Comparison of ENCODE assay signal across 9 cellular contexts in genomic region chr2:20348542-20348941, GRCh38. TPM values are rescaled to one million over a fixed set of nuclear protein-coding genes. Genes with fewer than 3 reads are reported as not detected.
DNase-seq lines count a peak whose midpoint lies in the region; ATAC-seq, FAIRE-seq and TF ChIP-seq lines count a peak whose summit lies in the region.
"Had no signal": no experiment of that assay in that cellular context is flagged by ENCODE, and none has a peak within 500 bp of the region (broad histone marks: within the 10 kb centered on the region; RNA-seq: fewer than 3 reads in every experiment).

No MANE protein-coding gene starts in this region.

- H3K27ac Mint-ChIP-seq in HFFc6, result no peak overlapping the region

- WGBS in K562 (ENCODE audit: insufficient coverage, low coverage, missing lambda C conversion rate), result 11% methylated on average over 17 of the region's 17 CpGs

- peak overlapping the region; percentile 99 for H3K9ac ChIP-seq in BLaER1
- H3K9ac ChIP-seq in K562 (ENCODE audit: insufficient read depth in 1 of 2, low read depth in 2 of 2, low read length in 2 of 2), result peak overlapping the region; percentile 85 to 94

- H3K36me3 Mint-ChIP-seq in HFFc6 (ENCODE audit: low read depth), result peaks cover 14% of the 10 kb centered on the region; the same call in 1 of the 2 replicates

- H3K4me1 ChIP-seq in BLaER1 (peaks cover 49% of the 10 kb centered on the region), K562 (replicated peaks in 1 of 2; ENCODE audit: control insufficient read depth in 2 of 2, insufficient read depth in 2 of 2, low read length in 2 of 2) (peaks cover 31 to 43% of the 10 kb centered on the region in 2 experiments), muscle layer of duodenum (ENCODE audit: control insufficient read depth in 1 of 2, insufficient read depth in 2 of 2, low read length in 2 of 2) (peaks cover 27 to 51% of the 10 kb centered on the region in 2 donors)

- TF ChIP-seq RAD21 in K562 (CRISPR knock-in tag; conservative IDR thresholded peaks at IDR 0.05 in 1 of 2, IDR thresholded peaks at IDR 0.05 in 1 of 2), result no peak

- H3K9me3 ChIP-seq in BLaER1 (peaks cover 5% of the 10 kb centered on the region; the same call in 1 of the 2 replicates), K562 (replicated peaks; ENCODE audit: control insufficient read depth, insufficient read depth, low read depth, low read length) (no peaks in the 10 kb centered on the region), muscle layer of duodenum (ENCODE audit: control insufficient read depth in 1 of 2, low read length in 2 of 2) (no peaks in the 10 kb centered on the region)

- POLR2A ChIA-PET in K562 (lab: Yijun Ruan, JAX), result no interaction called here

- no TSS peak for BruUV-seq in K562 (replicated peaks; lab: Mats Ljungman, UMichigan)

- H3K27me3 ChIP-seq in BLaER1, result no peaks in the 10 kb centered on the region
- H3K27me3 ChIP-seq in K562 (ENCODE audit: control insufficient read depth in 2 of 2, insufficient read depth in 2 of 2, low read length in 2 of 2), result no peaks in the 10 kb centered on the region
- no peaks in the 10 kb centered on the region for H3K27me3 ChIP-seq in muscle layer of duodenum (ENCODE audit: low read depth, low read length)

- H3K4me3 Mint-ChIP-seq in HFFc6, result peak overlapping the region; percentile 89

- peaks cover 66% of the 10 kb centered on the region for H4K20me1 ChIP-seq in BLaER1
- peaks cover 45% of the 10 kb centered on the region for H4K20me1 ChIP-seq in K562 (replicated peaks; ENCODE audit: control insufficient read depth, insufficient read depth, low read length)

- intact Hi-C loops in K562 (cut with micrococcal nuclease), result loop anchor here (2.0 kb wide), 1 partner anchor 452 kb away; no protein-coding TSS in a partner anchor

- peak; percentile 1 for ATAC-seq in K562

- H3K4me2 ChIP-seq in BLaER1 (peak overlapping the region; percentile 85), K562 (ENCODE audit: insufficient read depth, low read length) (peak overlapping the region; percentile 84)

- no peaks in the 10 kb centered on the region; the same call in 1 of the 2 replicates for H3K27me3 Mint-ChIP-seq in HFFc6 (ENCODE audit: insufficient read depth)

- H3K36me3 ChIP-seq in BLaER1 (peaks cover 41% of the 10 kb centered on the region), K562 (ENCODE audit: control insufficient read depth, insufficient read depth, low read length) (peaks cover 10% of the 10 kb centered on the region; the same call in 2 of the 3 replicates), muscle layer of duodenum (ENCODE audit: control insufficient read depth in 1 of 2, insufficient read depth in 2 of 2, low read length in 2 of 2) (no peaks in the 10 kb centered on the region)

- H3K9me1 ChIP-seq in K562 (ENCODE audit: control insufficient read depth, insufficient read depth, low read length), result peaks cover 6% of the 10 kb centered on the region

- H3K79me2 ChIP-seq in K562 (ENCODE audit: control insufficient read depth, insufficient read depth, low read length), result peaks cover 70% of the 10 kb centered on the region

- H2AFZ ChIP-seq in K562 (ENCODE audit: low read depth, low read length), result no peak overlapping the region

- TF ChIP-seq CTCF in HFFc6 (IDR thresholded peaks at IDR 0.05) (no peak), K562 (IDR thresholded peaks at IDR 0.05 in 2 of 3, conservative IDR thresholded peaks at IDR 0.05 in 1 of 3; ENCODE audit: insufficient read depth in 2 of 3, low read depth in 1 of 3, low read length in 3 of 3) (no peak)

- H3K9me3 Mint-ChIP-seq in HFFc6, result no peaks in the 10 kb centered on the region

- no peak for FAIRE-seq in K562 (lab: Jason Lieb, UNC)
- no peak for FAIRE-seq in RCC 7860 (lab: Jason Lieb, UNC)

- H3K4me3 ChIP-seq in BLaER1 (peak overlapping the region; percentile 85), K562 (peak overlapping the region; percentile 83; the same call in 1 of the 2 replicates), muscle layer of duodenum (ENCODE audit: low read depth in 1 of 2, low read length in 2 of 2) (peak overlapping the region; percentile 83 to 90)

- peak; percentile 50; the same call in 1 of the 2 replicates for TF ChIP-seq EP300 in K562 (IDR thresholded peaks at IDR 0.05; ENCODE audit: low read length)

- in situ Hi-C loops in K562 (cut with MboI), result no loop called here

- no peak overlapping the region for H3K27ac ChIP-seq in BLaER1
- peak overlapping the region; percentile 6; the same call in 2 of the 3 replicates for H3K27ac ChIP-seq in K562 (ENCODE audit: extremely low read depth, low read depth, low read length)
- no peak overlapping the region for H3K27ac ChIP-seq in muscle layer of duodenum (ENCODE audit: low read length)

- 0 out of 2 replicates have a peak, but pooled peaks have one; percentile 38 for TF ChIP-seq POLR2A in K562 (conservative IDR thresholded peaks at IDR 0.05)

- CTCF ChIA-PET in K562 (lab: Yijun Ruan, JAX; ENCODE audit: low intra/inter-chr PET ratio), result no interaction called here

- DNase-seq in HFFc6 (no peak), K562 (ENCODE audit: extremely low read depth in 1 of 4, low spot score in 3 of 4) (peak in 2 of 4 experiments; percentile 19 to 72), RCC 7860 (ENCODE audit: low spot score) (no peak), NCI-H1930 (lab: John Stamatoyannopoulos, UW) (no peak), NCI-H345 (lab: John Stamatoyannopoulos, UW) (no peak), GDM1 (lab: John Stamatoyannopoulos, UW) (no peak)
- DNase-seq: activated CD8-positive, alpha-beta memory T cell treated with anti-CD3 and anti-CD28 coated beads, Interleukin-2, amount 50 U/mL, for 48 hours had no signal

- peaks cover 43% of the 10 kb centered on the region for H3K4me1 Mint-ChIP-seq in HFFc6 (ENCODE audit: low read depth)

TF ChIP-seq in K562, 482 proteins besides CTCF, POLR2A, EP300 and RAD21 (continues in another document):
- peak; percentile 53 for TF ChIP-seq CXXC5 (CRISPR knock-in tag; IDR thresholded peaks at IDR 0.05)
- peak; percentile 84 for TF ChIP-seq CBFA2T2 (conservative IDR thresholded peaks at IDR 0.05)
- no peak for TF ChIP-seq TCF7L2 (IDR thresholded peaks at IDR 0.05; ENCODE audit: low read depth, low read length)
- peak; percentile 44; the same call in 1 of the 2 replicates for TF ChIP-seq BCOR (IDR thresholded peaks at IDR 0.05)
- no peak for TF ChIP-seq ZNF23 (CRISPR knock-in tag; IDR thresholded peaks at IDR 0.05)
- TF ChIP-seq RCOR1 (IDR thresholded peaks at IDR 0.05; ENCODE audit: borderline replicate concordance in 1 of 2, low read depth in 2 of 2, low read length in 2 of 2), result peak in 1 of 2 experiments; percentile 79; a peak in 2 of 4 replicates
- TF ChIP-seq GATAD2B (IDR thresholded peaks at IDR 0.05; ENCODE audit: borderline replicate concordance), result 0 out of 2 replicates have a peak, but pooled peaks have one; percentile 24
- peak; percentile 54 for TF ChIP-seq RBFOX2 (IDR thresholded peaks at IDR 0.05; ENCODE audit: low read depth, low read length)
- TF ChIP-seq POLR2AphosphoS5 (IDR thresholded peaks at IDR 0.05; ENCODE audit: control insufficient read depth, insufficient read depth, low read depth, low read length), result peak; percentile 62
- peak; percentile 43 to 54 for TF ChIP-seq TRIM24 (IDR thresholded peaks at IDR 0.05)
- no peak; the same call in 1 of the 2 replicates for TF ChIP-seq SOX6 (IDR thresholded peaks at IDR 0.05)
- TF ChIP-seq RNF219 (CRISPR knock-in tag; IDR thresholded peaks at IDR 0.05), result no peak
- no peak for TF ChIP-seq ZNF184 (CRISPR knock-in tag; IDR thresholded peaks at IDR 0.05)
- peak; percentile 45; the same call in 1 of the 2 replicates for TF ChIP-seq PML (IDR thresholded peaks at IDR 0.05; ENCODE audit: low read length)
- peak; percentile 92 for TF ChIP-seq CBFA2T3 (IDR thresholded peaks at IDR 0.05)

RNA-seq across cellular contexts. Expression of gene PUM2, which starts 2.1 kb away (rescaled TPM):
- total RNA-seq in HFFc6 (2021; fragmentation: NEBNext Ultra II Directional; extraction: Animal tissue kit (Norgen Biotek cat#: 25700)), result 10 to 100 TPM; 60.3 to 69.0 (median 64.8) TPM
- total RNA-seq in K562 (2011; cell fraction: chromatin; rRNA removed; ENCODE audit: low replicate concordance), result 52.0 and 148 TPM in 2 replicates
- 31.0 and 34.6 TPM in 2 replicates for total RNA-seq in K562 (2011; cell fraction: nucleolus; rRNA removed)
- 58.1 and 92.7 TPM in 2 replicates for total RNA-seq in K562 (2011; cell fraction: nucleoplasm; rRNA removed)
- 14.9 and 18.0 TPM in 2 replicates for total RNA-seq in K562 (2014; rRNA removed)
- total RNA-seq in K562 (2014; rRNA removed; fragmentation: Illumina TruSeq; extraction: Trizol), result 33.3 and 46.5 TPM in 2 replicates
- total RNA-seq in K562 (2015; rRNA removed; fragmentation: Illumina TruSeq; extraction: Trizol), result 22.3 and 25.5 TPM in 2 replicates
- 53.3 and 56.7 TPM in 2 replicates for total RNA-seq in K562 (2021)
- 55.9 and 61.9 TPM in 2 replicates for polyA plus RNA-seq in K562 (2011; rRNA removed)
- 41.9 and 45.4 TPM in 2 replicates for polyA plus RNA-seq in K562 (2011; cell fraction: cytosol; rRNA removed)
- 33.0 and 42.9 TPM in 2 replicates for polyA plus RNA-seq in K562 (2011; cell fraction: nucleus; rRNA removed)
- 31.0 and 33.6 TPM in 2 replicates for polyA plus RNA-seq in K562 (2012)
- polyA plus RNA-seq in K562 (2014; fragmentation: Illumina TruSeq; extraction: Trizol), result 32.7 and 35.2 TPM in 2 replicates
- 10 to 100 TPM; 13.4 to 15.8 TPM for polyA plus RNA-seq in K562 (2014; fragmentation: Nextera tagmentation; extraction: Ambion mirVana)
- 28.3 and 31.3 TPM in 2 replicates for polyA plus RNA-seq in K562 (2014; rRNA removed)
- 215 and 217 TPM in 2 replicates for polyA minus RNA-seq in K562 (2011; rRNA and poly(A)+ RNA removed)
- polyA minus RNA-seq in K562 (2011; cell fraction: cytosol; rRNA and poly(A)+ RNA removed), result 63.1 and 74.2 TPM in 2 replicates
- 59.4 and 93.3 TPM in 2 replicates for polyA minus RNA-seq in K562 (2011; cell fraction: nucleus; rRNA and poly(A)+ RNA removed)
